ENCODE assay signal across 19 cellular contexts in the genomic region with DNA sequence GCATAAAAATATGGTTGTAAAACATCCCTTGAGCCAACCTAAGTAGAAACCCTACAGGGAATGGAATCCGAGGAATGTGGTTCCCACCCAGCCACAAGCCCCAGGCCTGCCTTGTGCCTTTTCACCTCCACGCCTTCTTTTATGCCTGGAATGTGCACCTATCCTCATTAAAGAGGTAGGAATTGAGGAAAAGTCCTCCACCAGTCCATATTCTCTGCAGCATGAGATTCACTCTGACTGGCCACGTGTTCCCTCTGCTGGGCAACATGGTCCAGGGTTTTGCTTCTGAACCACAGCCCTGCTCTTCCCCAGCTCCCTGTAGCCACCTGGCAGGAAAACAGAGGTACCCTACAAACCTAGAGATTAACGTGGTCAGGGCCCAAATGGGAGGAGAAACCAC.
A peak's percentile ranks its signal among the peaks of the same experiment; 100 is the strongest.
DNase-seq lines count a peak whose midpoint lies in the region; ATAC-seq and TF ChIP-seq lines count a peak whose summit lies in the region.
"Had no signal": no experiment of that assay in that cellular context is flagged by ENCODE, and none has a peak within 500 bp of the region (broad histone marks: within the 10 kb centered on the region; RNA-seq: fewer than 3 reads in every experiment).

No MANE protein-coding gene starts in this region.

- no peak overlapping the region for H3K4me3 Mint-ChIP-seq in nephron progenitor cell
- H3K4me3 Mint-ChIP-seq: natural killer cell; stimulated activated naive CD8-positive, alpha-beta T cell treated with anti-CD3 and anti-CD28 coated beads, Interleukin-15, amount 100 ng/mL, for 72 hours had no signal

- H3K36me3 ChIP-seq in NT2/D1 (ENCODE audit: insufficient read depth, insufficient read length, low read length) = no peaks in the 10 kb centered on the region
- H3K36me3 ChIP-seq: Peyer's patch had no signal

- H3K9me3 ChIP-seq in NT2/D1 (ENCODE audit: insufficient read depth, low read length) = no peaks in the 10 kb centered on the region
- H3K9me3 ChIP-seq: Peyer's patch had no signal

- H3K9ac ChIP-seq in NT2/D1 (ENCODE audit: insufficient read length, low read depth) = peak overlapping the region; percentile 7

- DNase-seq in ELF-1 (ENCODE audit: low read depth, low spot score) (peak; percentile 95), NT2/D1 (ENCODE audit: low read depth, low spot score) (peak; percentile 84), foreskin keratinocyte (peak; percentile 69 to 89), nephron progenitor cell (peak; percentile 20), amniotic stem cell (lab: John Stamatoyannopoulos, UW) (no peak)
- DNase-seq in activated CD8-positive, alpha-beta memory T cell treated with anti-CD3 and anti-CD28 coated beads for 24 hours = no peak
- DNase-seq: activated CD4-positive, alpha-beta T cell treated with anti-CD3 and anti-CD28 coated beads, Interleukin-2, amount 50 U/mL, for 1 hour; activated naive CD4-positive, alpha-beta T cell; aorta; cortex of kidney; KBM-7; natural killer cell; NCI-H1092; NCI-H82; Peyer's patch; retina; stimulated activated naive CD8-positive, alpha-beta T cell treated with anti-CD3 and anti-CD28 coated beads, Interleukin-15, amount 100 ng/mL, for 72 hours had no signal

- peaks cover 4% of the 10 kb centered on the region for H3K27me3 ChIP-seq in NT2/D1 (ENCODE audit: insufficient read depth, insufficient read length)
- no peaks in the 10 kb centered on the region for H3K27me3 ChIP-seq in foreskin keratinocyte
- H3K27me3 ChIP-seq: Peyer's patch had no signal

- no peak overlapping the region for H3K27ac Mint-ChIP-seq in nephron progenitor cell
- H3K27ac Mint-ChIP-seq: natural killer cell had no signal

- peaks cover 14% of the 10 kb centered on the region for H3K4me1 ChIP-seq in NT2/D1 (ENCODE audit: insufficient read depth, insufficient read length)
- peaks cover 6% of the 10 kb centered on the region for H3K4me1 ChIP-seq in foreskin keratinocyte
- H3K4me1 ChIP-seq: Peyer's patch had no signal

- H3K9me3 Mint-ChIP-seq in nephron progenitor cell = no peaks in the 10 kb centered on the region
- H3K9me3 Mint-ChIP-seq: stimulated activated naive CD8-positive, alpha-beta T cell treated with anti-CD3 and anti-CD28 coated beads, Interleukin-15, amount 100 ng/mL, for 72 hours had no signal

- no peak overlapping the region for H3K27ac ChIP-seq in foreskin keratinocyte
- H3K27ac ChIP-seq: Peyer's patch had no signal

- ATAC-seq in foreskin keratinocyte (peak; percentile 52), GM21381 (IDR thresholded peaks at IDR 0.05; ENCODE audit: unreplicated experiment) (no peak), GM19328 (IDR thresholded peaks at IDR 0.05; ENCODE audit: unreplicated experiment) (no peak)
- ATAC-seq: natural killer cell; stimulated activated naive CD8-positive, alpha-beta T cell treated with anti-CD3 and anti-CD28 coated beads, Interleukin-15, amount 100 ng/mL, for 72 hours had no signal

- peaks cover 12% of the 10 kb centered on the region for H3K27me3 Mint-ChIP-seq in nephron progenitor cell (ENCODE audit: low read depth, poor library complexity)

- peaks cover 43% of the 10 kb centered on the region for H3K4me1 Mint-ChIP-seq in nephron progenitor cell
- H3K4me1 Mint-ChIP-seq: natural killer cell; stimulated activated naive CD8-positive, alpha-beta T cell treated with anti-CD3 and anti-CD28 coated beads, Interleukin-15, amount 100 ng/mL, for 72 hours had no signal

- H3K36me3 Mint-ChIP-seq in nephron progenitor cell (ENCODE audit: low read depth) = no peaks in the 10 kb centered on the region
- H3K36me3 Mint-ChIP-seq: natural killer cell had no signal

- TF ChIP-seq CTCF in foreskin keratinocyte (conservative IDR thresholded peaks at IDR 0.05) (peak; percentile 58), nephron progenitor cell (IDR thresholded peaks at IDR 0.05) (no peak)

- H3K4me3 ChIP-seq in NT2/D1 (ENCODE audit: insufficient read length, low read depth) = no peak overlapping the region
- H3K4me3 ChIP-seq: Peyer's patch had no signal

Comparison
In these comparisons a context has a peak if more than half of its experiments do, and no peak if none do; other contexts are left out.
1. DNase-seq: peak in ELF-1 (single experiment), NT2/D1 (single experiment), foreskin keratinocyte (2 of 2) and nephron progenitor cell (single experiment); none in activated CD8-positive, alpha-beta memory T cell treated with anti-CD3 and anti-CD28 coated beads for 24 hours (single experiment) and amniotic stem cell (single experiment).